1 cellular context compared by ENCODE assay signal in the genomic region with DNA sequence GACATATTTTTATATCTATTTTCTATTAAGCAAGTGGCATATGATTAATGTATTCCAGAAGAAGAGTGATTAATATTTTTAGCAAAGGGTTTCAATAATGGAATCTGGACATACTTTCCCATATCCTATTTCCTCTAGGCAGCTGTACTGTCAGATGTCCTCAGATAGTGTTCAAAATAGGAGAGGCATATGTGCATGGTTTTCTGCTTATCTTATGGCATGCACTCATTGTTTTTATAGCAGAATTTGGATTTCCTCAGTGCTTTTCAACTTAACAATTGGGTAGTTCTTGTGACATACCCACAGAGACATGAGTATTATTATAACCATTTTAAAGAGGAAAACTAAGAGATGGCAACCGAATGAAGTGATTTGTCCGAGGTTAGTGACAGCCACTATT.
TF ChIP-seq lines count a peak whose summit lies in the region.

No MANE protein-coding gene starts in this region.

TF ChIP-seq in GM23338, 12 proteins besides CTCF, POLR2A, EP300 and RAD21:
- no peak for TF ChIP-seq JUNB (IDR thresholded peaks at IDR 0.05; ENCODE audit: unreplicated experiment)
- no peak for TF ChIP-seq ETS1 (IDR thresholded peaks at IDR 0.05)
- TF ChIP-seq STAT1 (IDR thresholded peaks at IDR 0.05; ENCODE audit: unreplicated experiment): no peak
- no peak for TF ChIP-seq POLR2AphosphoS5 (IDR thresholded peaks at IDR 0.05; ENCODE audit: low read depth)
- TF ChIP-seq CREB1 (CRISPR knock-in tag; IDR thresholded peaks at IDR 0.05; ENCODE audit: low read depth): no peak
- TF ChIP-seq, protein P1, sequence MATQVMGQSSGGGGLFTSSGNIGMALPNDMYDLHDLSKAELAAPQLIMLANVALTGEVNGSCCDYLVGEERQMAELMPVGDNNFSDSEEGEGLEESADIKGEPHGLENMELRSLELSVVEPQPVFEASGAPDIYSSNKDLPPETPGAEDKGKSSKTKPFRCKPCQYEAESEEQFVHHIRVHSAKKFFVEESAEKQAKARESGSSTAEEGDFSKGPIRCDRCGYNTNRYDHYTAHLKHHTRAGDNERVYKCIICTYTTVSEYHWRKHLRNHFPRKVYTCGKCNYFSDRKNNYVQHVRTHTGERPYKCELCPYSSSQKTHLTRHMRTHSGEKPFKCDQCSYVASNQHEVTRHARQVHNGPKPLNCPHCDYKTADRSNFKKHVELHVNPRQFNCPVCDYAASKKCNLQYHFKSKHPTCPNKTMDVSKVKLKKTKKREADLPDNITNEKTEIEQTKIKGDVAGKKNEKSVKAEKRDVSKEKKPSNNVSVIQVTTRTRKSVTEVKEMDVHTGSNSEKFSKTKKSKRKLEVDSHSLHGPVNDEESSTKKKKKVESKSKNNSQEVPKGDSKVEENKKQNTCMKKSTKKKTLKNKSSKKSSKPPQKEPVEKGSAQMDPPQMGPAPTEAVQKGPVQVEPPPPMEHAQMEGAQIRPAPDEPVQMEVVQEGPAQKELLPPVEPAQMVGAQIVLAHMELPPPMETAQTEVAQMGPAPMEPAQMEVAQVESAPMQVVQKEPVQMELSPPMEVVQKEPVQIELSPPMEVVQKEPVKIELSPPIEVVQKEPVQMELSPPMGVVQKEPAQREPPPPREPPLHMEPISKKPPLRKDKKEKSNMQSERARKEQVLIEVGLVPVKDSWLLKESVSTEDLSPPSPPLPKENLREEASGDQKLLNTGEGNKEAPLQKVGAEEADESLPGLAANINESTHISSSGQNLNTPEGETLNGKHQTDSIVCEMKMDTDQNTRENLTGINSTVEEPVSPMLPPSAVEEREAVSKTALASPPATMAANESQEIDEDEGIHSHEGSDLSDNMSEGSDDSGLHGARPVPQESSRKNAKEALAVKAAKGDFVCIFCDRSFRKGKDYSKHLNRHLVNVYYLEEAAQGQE (IDR thresholded peaks at IDR 0.05; ENCODE audit: unreplicated experiment): no peak
- TF ChIP-seq EZH2phosphoT487 (IDR thresholded peaks at IDR 0.05; ENCODE audit: unreplicated experiment): no peak
- no peak for TF ChIP-seq ZNF331 (CRISPR knock-in tag; IDR thresholded peaks at IDR 0.05; ENCODE audit: low read depth)
